20 cellular contexts compared by ENCODE assay signal in the genomic region with DNA sequence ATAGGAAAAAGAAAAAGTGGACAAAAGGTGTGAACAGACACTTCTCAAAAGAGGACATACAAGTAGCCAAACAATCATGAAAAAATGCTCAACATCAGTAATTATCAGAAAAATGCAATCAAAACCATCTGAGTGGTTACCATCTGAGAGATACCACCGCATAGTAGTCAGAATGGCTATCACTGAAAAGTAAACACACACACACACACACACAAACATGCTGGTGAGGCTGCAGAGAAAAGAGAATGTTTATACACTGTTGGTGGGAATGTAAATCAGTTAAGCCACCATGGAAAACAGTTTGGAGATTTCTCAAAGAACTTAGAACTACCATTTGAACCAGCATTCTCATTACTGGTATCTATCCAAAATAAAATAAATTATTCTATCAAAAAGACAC.
A peak's percentile ranks its signal among the peaks of the same experiment; 100 is the strongest.
DNase-seq lines count a peak whose midpoint lies in the region; TF ChIP-seq lines count a peak whose summit lies in the region.
"Had no signal": no experiment of that assay in that cellular context is flagged by ENCODE, and none has a peak within 500 bp of the region (broad histone marks: within the 10 kb centered on the region; RNA-seq: fewer than 3 reads in every experiment).

No MANE protein-coding gene starts in this region.

- H3K36me3 ChIP-seq in brain microvascular endothelial cell (replicated peaks), result no peaks in the 10 kb centered on the region
- H3K36me3 ChIP-seq: Peyer's patch had no signal

- no peak overlapping the region for H3K4me3 ChIP-seq in brain microvascular endothelial cell (ENCODE audit: low read depth, low read length)
- H3K4me3 ChIP-seq: Peyer's patch had no signal

- in situ Hi-C loops in brain microvascular endothelial cell (cut with HindIII; ENCODE audit: low pct_ligation_motif_present, low sequenced_read_pairs), result no loop called here

- DNase-seq in M059J (ENCODE audit: low read depth) (peak; percentile 44), brain microvascular endothelial cell (peak; percentile 36), islet precursor cell (peak; percentile 4), AML-193 (lab: John Stamatoyannopoulos, UW) (no peak), GM19240 (ENCODE audit: insufficient read length, low spot score) (no peak), midbrain (lab: John Stamatoyannopoulos, UW) (no peak), kidney tubule cell (ENCODE audit: low spot score) (no peak)
- DNase-seq: C1 segment of cervical spinal cord; CD8-positive, alpha-beta T cell; GDM1; H9; KG1; NCI-H1105; NCI-H1694; NCI-H2081; NCI-H2171 treated with DMSO at 0.1 percent for 48 hours; NCI-H524 treated with DMSO at 0.1 percent for 48 hours; NCI-H82; Peyer's patch; SW 1271 had no signal

- H3K27me3 ChIP-seq in brain microvascular endothelial cell (replicated peaks), result no peaks in the 10 kb centered on the region
- H3K27me3 ChIP-seq: Peyer's patch had no signal

- no peak for TF ChIP-seq CTCF in brain microvascular endothelial cell (IDR thresholded peaks at IDR 0.05; ENCODE audit: low read depth, low read length, missing control alignments)

- H3K27ac ChIP-seq in brain microvascular endothelial cell, result no peak overlapping the region
- H3K27ac ChIP-seq: Peyer's patch had no signal

Comparison
In these comparisons a context has a peak if more than half of its experiments do, and no peak if none do; other contexts are left out.
1. DNase-seq: peak in M059J (single experiment), brain microvascular endothelial cell (single experiment) and islet precursor cell (single experiment); none in AML-193 (0 of 2), GM19240 (single experiment), midbrain (single experiment) and kidney tubule cell (single experiment).